In the genomic region with DNA sequence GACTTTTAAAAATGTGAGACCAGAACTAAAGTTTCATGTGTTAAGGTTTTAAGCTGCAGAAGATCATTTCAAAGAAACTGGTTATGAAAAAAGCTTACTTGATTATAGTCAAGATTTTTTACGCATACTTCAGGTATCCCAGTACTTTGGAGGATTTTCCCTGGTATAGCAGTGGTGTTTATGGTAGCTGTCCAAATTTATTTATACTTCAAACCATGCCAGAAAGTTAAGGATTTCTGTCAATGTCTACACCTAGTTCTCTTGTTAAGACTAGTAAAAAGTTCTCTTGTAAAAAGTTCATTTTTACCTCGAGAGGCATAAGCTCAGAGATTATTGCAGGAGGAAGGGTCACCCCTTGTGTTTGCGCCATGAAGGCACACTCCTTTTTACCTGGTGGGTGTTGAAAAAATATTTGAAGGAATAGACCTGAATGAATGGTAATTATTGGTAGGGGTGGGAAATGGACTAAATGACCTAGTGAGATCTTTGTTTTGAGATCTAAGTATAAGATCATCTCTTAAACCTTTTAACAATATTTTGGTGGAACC, we compare ENCODE assay signal across 8 cellular contexts. TPM values are rescaled to one million over a fixed set of nuclear protein-coding genes. Genes with fewer than 3 reads are reported as not detected.
A peak's percentile ranks its signal among the peaks of the same experiment; 100 is the strongest.
DNase-seq lines count a peak whose midpoint lies in the region; ATAC-seq and TF ChIP-seq lines count a peak whose summit lies in the region.

No MANE protein-coding gene starts in this region.

- no peak for TF ChIP-seq CTCF in HCT116 (IDR thresholded peaks at IDR 0.05 in 2 of 3, conservative IDR thresholded peaks at IDR 0.05 in 1 of 3; ENCODE audit: borderline replicate concordance in 1 of 3, insufficient read depth in 1 of 3, low read depth in 2 of 3, low read length in 2 of 3)
- TF ChIP-seq CTCF in fibroblast of the aortic adventitia (IDR thresholded peaks at IDR 0.05; ENCODE audit: insufficient read depth, low read length), result no peak

- CTCF ChIA-PET in HCT116 (lab: Charles Lee), result no interaction called here
- CTCF ChIA-PET in T-cell (lab: Charles Lee), result no interaction called here

- TF ChIP-seq POLR2A in HCT116 (IDR thresholded peaks at IDR 0.05; ENCODE audit: borderline replicate concordance, extremely low read depth, insufficient read depth, insufficient read length), result no peak

- RAD21 ChIA-PET in HCT116 (lab: Charles Lee; ENCODE audit: low non-redundant PET in 1 of 2, low total read pairs in 2 of 2, uncharacterized antibody in 2 of 2, unreplicated experiment in 2 of 2), result no interaction called here

- BruUV-seq in HCT116 (replicated peaks; lab: Mats Ljungman, UMichigan), result TSS peak; percentile 35

- POLR2A ChIA-PET in HCT116 (lab: Charles Lee) (no interaction called here), T-cell (lab: Charles Lee) (interaction anchor here in 1 of 2 donors (0.8 to 1.2 kb wide), 2 partner anchors 184 to 195 kb away, joined by 3 read pairs; no protein-coding TSS in a partner anchor)

- no peaks in the 10 kb centered on the region; the same call in 1 of the 2 replicates for H3K9me2 ChIP-seq in HCT116 (ENCODE audit: insufficient read depth)

- H3K27ac ChIP-seq in HCT116 (ENCODE audit: low read depth, low read length) (peak overlapping the region; percentile 99; the same call in 1 of the 2 replicates), skeletal muscle tissue (ENCODE audit: low read depth, low read length) (peak overlapping the region; percentile 99)

- peak overlapping the region; percentile 87 to 92 for H3K27ac Mint-ChIP-seq in T-cell

- intact Hi-C loops in HCT116 (cut with micrococcal nuclease), result no loop called here

- H3K36me3 ChIP-seq in HCT116 (ENCODE audit: control insufficient read depth in 1 of 2, insufficient read depth in 2 of 2, low read length in 2 of 2), result no peaks in the 10 kb centered on the region
- H3K36me3 ChIP-seq in skeletal muscle tissue (ENCODE audit: control insufficient read depth in 3 of 3, insufficient read depth in 3 of 3, low read length in 3 of 3), result no peaks in the 10 kb centered on the region

- peak overlapping the region; percentile 95 for H3K4me2 ChIP-seq in HCT116 (ENCODE audit: low read length)

- H3K79me2 ChIP-seq in HCT116 (ENCODE audit: insufficient read depth, low read length), result peaks cover 73% of the 10 kb centered on the region

- no peak for TF ChIP-seq RAD21 in HCT116 (IDR thresholded peaks at IDR 0.05; ENCODE audit: low read depth)

- no peaks in the 10 kb centered on the region for H3K27me3 ChIP-seq in HCT116 (ENCODE audit: insufficient read depth, low read length)
- no peaks in the 10 kb centered on the region for H3K27me3 ChIP-seq in skeletal muscle tissue (ENCODE audit: control insufficient read depth in 3 of 3, insufficient read depth in 3 of 3, low read length in 3 of 3)

- no peaks in the 10 kb centered on the region for H3K9me3 Mint-ChIP-seq in T-cell

- no peaks in the 10 kb centered on the region for H3K9me3 ChIP-seq in HCT116 (ENCODE audit: control insufficient read depth in 1 of 2, insufficient read depth in 1 of 2, low read depth in 1 of 2, low read length in 2 of 2)
- no peaks in the 10 kb centered on the region for H3K9me3 ChIP-seq in skeletal muscle tissue (ENCODE audit: control insufficient read depth in 3 of 3, low read length in 3 of 3)

- no peak overlapping the region for H2AFZ ChIP-seq in HCT116 (ENCODE audit: low read depth, low read length, poor library complexity, severe bottlenecking)

- H3K27me3 Mint-ChIP-seq in T-cell, result no peaks in the 10 kb centered on the region

- peaks cover 67 to 72% (median 69%) of the 10 kb centered on the region in 3 donors for H3K4me1 Mint-ChIP-seq in T-cell

- no peak for ATAC-seq in HCT116
- ATAC-seq in T-cell (replicated peaks in 1 of 4), result no peak
- ATAC-seq in HG02840 (IDR thresholded peaks at IDR 0.05; ENCODE audit: low FRiP score, unreplicated experiment), result no peak

- DNase-seq in HCT116 (ENCODE audit: low read depth, low spot score) (no peak), T-cell (no peak), fibroblast of the aortic adventitia (ENCODE audit: low read depth) (no peak), DMS153 (lab: John Stamatoyannopoulos, UW) (no peak), NCI-H1105 treated with DMSO at 0.1 percent for 48 hours (lab: John Stamatoyannopoulos, UW) (no peak)
- DNase-seq in stimulated activated CD4-positive, alpha-beta T cell treated with anti-CD3 and anti-CD28 coated beads, Interleukin-12 subunit alpha, Interleukin-12 subunit beta, amount 100 ng/mL, for 4 hours, result no peak

- H3K4me3 ChIP-seq in HCT116 (replicated peaks in 1 of 2; ENCODE audit: low read depth in 1 of 2, low read length in 2 of 2), result peak overlapping the region in 1 of 2 experiments; percentile 78; a peak in 1 of 4 replicates
- H3K4me3 ChIP-seq in fibroblast of the aortic adventitia (ENCODE audit: low read depth, low read length), result peak overlapping the region; percentile 66
- peak overlapping the region; percentile 3 to 62 (median 17) for H3K4me3 ChIP-seq in skeletal muscle tissue (ENCODE audit: low read length in 3 of 3)

- H3K36me3 Mint-ChIP-seq in T-cell, result no peaks in the 10 kb centered on the region

- peak overlapping the region; percentile 88 to 98 (median 88) for H3K4me3 Mint-ChIP-seq in T-cell

- H3K9ac ChIP-seq in HCT116 (ENCODE audit: low read length) (peak overlapping the region; percentile 95), skeletal muscle tissue (ENCODE audit: low read depth in 1 of 3, low read length in 3 of 3) (peak overlapping the region; percentile 6 to 94 (median 94))

- H4K20me1 ChIP-seq in HCT116 (ENCODE audit: insufficient read depth), result peaks cover 22% of the 10 kb centered on the region; the same call in 1 of the 2 replicates

- H3K4me1 ChIP-seq in HCT116 (ENCODE audit: control insufficient read depth in 1 of 2, insufficient read depth in 2 of 2, low read length in 2 of 2), result peaks cover 48 to 70% of the 10 kb centered on the region in 2 experiments
- H3K4me1 ChIP-seq in skeletal muscle tissue (ENCODE audit: control insufficient read depth in 3 of 3, insufficient read depth in 3 of 3, low read length in 3 of 3), result peaks cover 18 to 40% (median 37%) of the 10 kb centered on the region in 3 donors

TF ChIP-seq in HCT116, 20 proteins besides CTCF, POLR2A, EP300 and RAD21:
- TF ChIP-seq YY1 (IDR thresholded peaks at IDR 0.05; ENCODE audit: extremely low read depth, insufficient replicate concordance, low read depth, low read length) (no peak), CEBPB (IDR thresholded peaks at IDR 0.05; ENCODE audit: low read depth) (no peak), ZFX (IDR thresholded peaks at IDR 0.05) (no peak), ZNF274 (IDR thresholded peaks at IDR 0.05; ENCODE audit: low read depth, low read length) (no peak), ELF1 (IDR thresholded peaks at IDR 0.05; ENCODE audit: borderline replicate concordance, low read depth) (no peak), SIN3A (IDR thresholded peaks at IDR 0.05; ENCODE audit: low read depth) (no peak), SP1 (IDR thresholded peaks at IDR 0.05; ENCODE audit: low read depth) (no peak), EGR1 (IDR thresholded peaks at IDR 0.05; ENCODE audit: low read depth) (no peak), JUND (IDR thresholded peaks at IDR 0.05) (no peak), EZH2phosphoT487 (IDR thresholded peaks at IDR 0.05; ENCODE audit: borderline replicate concordance) (no peak), CBX3 (IDR thresholded peaks at IDR 0.05; ENCODE audit: low read depth) (no peak), TCF7L2 (IDR thresholded peaks at IDR 0.05; ENCODE audit: borderline replicate concordance, extremely low read depth, insufficient read depth, insufficient read length) (no peak), SRF (IDR thresholded peaks at IDR 0.05; ENCODE audit: low read depth) (no peak), EZH2 (IDR thresholded peaks at IDR 0.05) (no peak)
- TF ChIP-seq, protein P1, sequence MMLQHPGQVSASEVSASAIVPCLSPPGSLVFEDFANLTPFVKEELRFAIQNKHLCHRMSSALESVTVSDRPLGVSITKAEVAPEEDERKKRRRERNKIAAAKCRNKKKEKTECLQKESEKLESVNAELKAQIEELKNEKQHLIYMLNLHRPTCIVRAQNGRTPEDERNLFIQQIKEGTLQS (IDR thresholded peaks at IDR 0.05), result no peak
- TF ChIP-seq, protein P2, sequence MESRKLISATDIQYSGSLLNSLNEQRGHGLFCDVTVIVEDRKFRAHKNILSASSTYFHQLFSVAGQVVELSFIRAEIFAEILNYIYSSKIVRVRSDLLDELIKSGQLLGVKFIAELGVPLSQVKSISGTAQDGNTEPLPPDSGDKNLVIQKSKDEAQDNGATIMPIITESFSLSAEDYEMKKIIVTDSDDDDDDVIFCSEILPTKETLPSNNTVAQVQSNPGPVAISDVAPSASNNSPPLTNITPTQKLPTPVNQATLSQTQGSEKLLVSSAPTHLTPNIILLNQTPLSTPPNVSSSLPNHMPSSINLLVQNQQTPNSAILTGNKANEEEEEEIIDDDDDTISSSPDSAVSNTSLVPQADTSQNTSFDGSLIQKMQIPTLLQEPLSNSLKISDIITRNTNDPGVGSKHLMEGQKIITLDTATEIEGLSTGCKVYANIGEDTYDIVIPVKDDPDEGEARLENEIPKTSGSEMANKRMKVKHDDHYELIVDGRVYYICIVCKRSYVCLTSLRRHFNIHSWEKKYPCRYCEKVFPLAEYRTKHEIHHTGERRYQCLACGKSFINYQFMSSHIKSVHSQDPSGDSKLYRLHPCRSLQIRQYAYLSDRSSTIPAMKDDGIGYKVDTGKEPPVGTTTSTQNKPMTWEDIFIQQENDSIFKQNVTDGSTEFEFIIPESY (IDR thresholded peaks at IDR 0.05; ENCODE audit: extremely low read depth, insufficient replicate concordance, low read length), result no peak
- TF ChIP-seq, protein P3, sequence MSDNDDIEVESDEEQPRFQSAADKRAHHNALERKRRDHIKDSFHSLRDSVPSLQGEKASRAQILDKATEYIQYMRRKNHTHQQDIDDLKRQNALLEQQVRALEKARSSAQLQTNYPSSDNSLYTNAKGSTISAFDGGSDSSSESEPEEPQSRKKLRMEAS (IDR thresholded peaks at IDR 0.05), result no peak

RNA-seq across cellular contexts. Expression of a gene that starts 2.8 kb away (rescaled TPM):
- 49.3 TPM for total RNA-seq in HCT116 (2021; ENCODE audit: unreplicated experiment)
- polyA plus RNA-seq in HCT116 (2012), result 22.0 and 25.0 TPM in 2 replicates
- 100 to 1,000 TPM; 113 to 149 (median 115) TPM for total RNA-seq in T-cell
- 46.5 and 80.2 TPM in 2 replicates for total RNA-seq in fibroblast of the aortic adventitia (ENCODE audit: low replicate concordance)
- total RNA-seq in skeletal muscle tissue, result 104 TPM
